In the genomic region with DNA sequence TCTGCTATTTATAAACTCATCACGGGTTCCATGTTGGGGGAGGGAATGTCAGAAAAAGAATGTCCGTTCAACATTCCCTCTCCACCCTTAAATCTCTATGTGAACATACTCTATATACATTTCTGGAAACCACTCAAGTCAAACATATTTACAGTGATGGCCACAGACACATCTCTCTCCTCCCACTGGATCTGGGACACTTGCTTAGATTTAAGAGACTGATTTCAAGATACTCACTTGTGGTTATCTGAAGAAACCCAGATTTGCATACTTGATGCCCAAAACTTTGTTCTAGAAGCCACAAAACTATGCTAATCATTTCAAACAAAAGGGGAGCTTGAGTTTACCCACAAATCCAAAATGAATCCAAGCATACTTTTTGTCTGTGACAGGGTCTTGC, we compare ENCODE assay signal across 20 cellular contexts.
DNase-seq lines count a peak whose midpoint lies in the region; ATAC-seq and TF ChIP-seq lines count a peak whose summit lies in the region.
"Had no signal": no experiment of that assay in that cellular context is flagged by ENCODE, and none has a peak within 500 bp of the region (broad histone marks: within the 10 kb centered on the region; RNA-seq: fewer than 3 reads in every experiment).

No MANE protein-coding gene starts in this region.

- H3K36me3 ChIP-seq in smooth muscle cell (ENCODE audit: low read depth) = no peaks in the 10 kb centered on the region
- H3K36me3 ChIP-seq: Peyer's patch had no signal

- H3K9ac ChIP-seq in smooth muscle cell (ENCODE audit: low read depth) = no peak overlapping the region
- H3K9ac ChIP-seq: GM23248 had no signal

- no peaks in the 10 kb centered on the region for H3K9me3 ChIP-seq in smooth muscle cell (replicated peaks; ENCODE audit: low read depth)
- H3K9me3 ChIP-seq: Peyer's patch had no signal

- H3K27ac ChIP-seq in coronary artery (peak overlapping the region; percentile 27 to 66), smooth muscle cell (ENCODE audit: low read depth) (no peak overlapping the region)
- H3K27ac ChIP-seq: GM23248, Peyer's patch, SK-N-MC had no signal

- no peaks in the 10 kb centered on the region for H3K79me2 ChIP-seq in smooth muscle cell (ENCODE audit: low read depth)

- H3K27ac Mint-ChIP-seq in stimulated activated effector memory CD8-positive, alpha-beta T cell treated with anti-CD3 and anti-CD28 coated beads, Interleukin-12 subunit alpha, Interleukin-12 subunit beta, amount 100 ng/mL, for 72 hours = no peak overlapping the region

- TF ChIP-seq CTCF in coronary artery (IDR thresholded peaks at IDR 0.05) (no peak), smooth muscle cell (IDR thresholded peaks at IDR 0.05; ENCODE audit: borderline replicate concordance, insufficient read depth, poor library complexity, severe bottlenecking) (no peak)

- DNase-seq in M059J (ENCODE audit: low read depth) (peak; percentile 26), coronary artery (ENCODE audit: low spot score) (no peak), smooth muscle cell (lab: John Stamatoyannopoulos, UW; ENCODE audit: unreplicated experiment) (no peak), AML-193 (lab: John Stamatoyannopoulos, UW) (no peak), SKM-1 treated with dmso at 0.1 percent for 144 hours (lab: John Stamatoyannopoulos, UW; ENCODE audit: unreplicated experiment) (no peak)
- no peak for DNase-seq in stimulated activated effector memory CD8-positive, alpha-beta T cell treated with anti-CD3 and anti-CD28 coated beads, Interleukin-12 subunit alpha, Interleukin-12 subunit beta, amount 100 ng/mL, for 72 hours (ENCODE audit: low spot score in 2 of 2)
- DNase-seq: Calu3, DMS79 treated with DMSO at 0.1 percent for 48 hours, GM23248, H7, KBM-7, MM.1S, NCI-H2029, NCI-H446 treated with DMSO at 0.1 percent for 48 hours, NCI-H526, Peyer's patch, SIG-M5 had no signal

- H3F3A ChIP-seq in smooth muscle cell (ENCODE audit: low read depth) = peaks cover 5% of the 10 kb centered on the region

- H3K4me3 ChIP-seq in coronary artery = no peak overlapping the region
- no peak overlapping the region for H3K4me3 ChIP-seq in smooth muscle cell
- H3K4me3 ChIP-seq: GM23248, Peyer's patch, SK-N-MC had no signal

- H3K27me3 ChIP-seq in smooth muscle cell (ENCODE audit: low read depth) = no peaks in the 10 kb centered on the region
- H3K27me3 ChIP-seq: Peyer's patch had no signal

- no peak overlapping the region for H3K4me3 Mint-ChIP-seq in stimulated activated effector memory CD8-positive, alpha-beta T cell treated with anti-CD3 and anti-CD28 coated beads, Interleukin-12 subunit alpha, Interleukin-12 subunit beta, amount 100 ng/mL, for 72 hours

- H3K36me3 Mint-ChIP-seq in stimulated activated effector memory CD8-positive, alpha-beta T cell treated with anti-CD3 and anti-CD28 coated beads, Interleukin-12 subunit alpha, Interleukin-12 subunit beta, amount 100 ng/mL, for 72 hours = no peaks in the 10 kb centered on the region

- peaks cover 6% of the 10 kb centered on the region for H3K9me3 Mint-ChIP-seq in stimulated activated effector memory CD8-positive, alpha-beta T cell treated with anti-CD3 and anti-CD28 coated beads, Interleukin-12 subunit alpha, Interleukin-12 subunit beta, amount 100 ng/mL, for 72 hours

- ATAC-seq in SK-N-SH treated with all-trans-retinoic acid at 6 μM for 48 hours (peak; percentile 54), HG03439 (IDR thresholded peaks at IDR 0.05; ENCODE audit: unreplicated experiment) (no peak)
- ATAC-seq in stimulated activated effector memory CD8-positive, alpha-beta T cell treated with anti-CD3 and anti-CD28 coated beads, Interleukin-12 subunit alpha, Interleukin-12 subunit beta, amount 100 ng/mL, for 72 hours = no peak

- no peaks in the 10 kb centered on the region for H4K20me1 ChIP-seq in smooth muscle cell (ENCODE audit: low read depth)

- no peaks in the 10 kb centered on the region for H3K4me1 Mint-ChIP-seq in stimulated activated effector memory CD8-positive, alpha-beta T cell treated with anti-CD3 and anti-CD28 coated beads, Interleukin-12 subunit alpha, Interleukin-12 subunit beta, amount 100 ng/mL, for 72 hours

- peak overlapping the region; percentile 57 for H3K4me2 ChIP-seq in smooth muscle cell

- H3K4me1 ChIP-seq in smooth muscle cell (ENCODE audit: low read depth) = peaks cover 6% of the 10 kb centered on the region
- H3K4me1 ChIP-seq: Peyer's patch had no signal

- no peak overlapping the region for H2AFZ ChIP-seq in smooth muscle cell (ENCODE audit: low read depth)
- H2AFZ ChIP-seq: GM23248 had no signal

- 38% methylated on average over 2 of the region's 2 CpGs for WGBS in smooth muscle cell (ENCODE audit: low lambda C conversion rate)

TF ChIP-seq in SK-N-SH treated with all-trans-retinoic acid at 6 μM for 48 hours, 23 proteins besides CTCF, POLR2A, EP300 and RAD21:
- no peak for TF ChIP-seq SNAI2 (CRISPR knock-in tag; IDR thresholded peaks at IDR 0.05)
- no peak for TF ChIP-seq ARNTL (CRISPR knock-in tag; IDR thresholded peaks at IDR 0.05; ENCODE audit: borderline replicate concordance, low read depth)
- TF ChIP-seq TOX (CRISPR knock-in tag; IDR thresholded peaks at IDR 0.05; ENCODE audit: borderline replicate concordance) = no peak
- TF ChIP-seq, protein P1, sequence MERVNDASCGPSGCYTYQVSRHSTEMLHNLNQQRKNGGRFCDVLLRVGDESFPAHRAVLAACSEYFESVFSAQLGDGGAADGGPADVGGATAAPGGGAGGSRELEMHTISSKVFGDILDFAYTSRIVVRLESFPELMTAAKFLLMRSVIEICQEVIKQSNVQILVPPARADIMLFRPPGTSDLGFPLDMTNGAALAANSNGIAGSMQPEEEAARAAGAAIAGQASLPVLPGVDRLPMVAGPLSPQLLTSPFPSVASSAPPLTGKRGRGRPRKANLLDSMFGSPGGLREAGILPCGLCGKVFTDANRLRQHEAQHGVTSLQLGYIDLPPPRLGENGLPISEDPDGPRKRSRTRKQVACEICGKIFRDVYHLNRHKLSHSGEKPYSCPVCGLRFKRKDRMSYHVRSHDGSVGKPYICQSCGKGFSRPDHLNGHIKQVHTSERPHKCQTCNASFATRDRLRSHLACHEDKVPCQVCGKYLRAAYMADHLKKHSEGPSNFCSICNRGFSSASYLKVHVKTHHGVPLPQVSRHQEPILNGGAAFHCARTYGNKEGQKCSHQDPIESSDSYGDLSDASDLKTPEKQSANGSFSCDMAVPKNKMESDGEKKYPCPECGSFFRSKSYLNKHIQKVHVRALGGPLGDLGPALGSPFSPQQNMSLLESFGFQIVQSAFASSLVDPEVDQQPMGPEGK (CRISPR knock-in tag; IDR thresholded peaks at IDR 0.05; ENCODE audit: borderline replicate concordance) = no peak
- TF ChIP-seq TCF4 (CRISPR knock-in tag; IDR thresholded peaks at IDR 0.05; ENCODE audit: borderline replicate concordance) = no peak
- TF ChIP-seq BACH2 (CRISPR knock-in tag; IDR thresholded peaks at IDR 0.05; ENCODE audit: borderline replicate concordance) = no peak
TF ChIP-seq in SK-N-SH treated with all-trans-retinoic acid at 6 μM for 48 hours: peak in this region for 0.
